ENCODE assay signal across 22 cellular contexts in genomic region chr12:52206309-52207040, GRCh38. TPM values are rescaled to one million over a fixed set of nuclear protein-coding genes. Genes with fewer than 3 reads are reported as not detected.
DNase-seq lines count a peak whose midpoint lies in the region; ATAC-seq and TF ChIP-seq lines count a peak whose summit lies in the region.
"Had no signal": no experiment of that assay in that cellular context is flagged by ENCODE, and none has a peak within 500 bp of the region (broad histone marks: within the 10 kb centered on the region; RNA-seq: fewer than 3 reads in every experiment).

No MANE protein-coding gene starts in this region.

- no peaks in the 10 kb centered on the region for H3K36me3 ChIP-seq in body of pancreas (replicated peaks in 1 of 2; ENCODE audit: insufficient read depth in 1 of 2, low read depth in 2 of 2)
- H3K36me3 ChIP-seq in upper lobe of right lung = no peaks in the 10 kb centered on the region
- H3K36me3 ChIP-seq: ascending aorta had no signal

- H3K27me3 Mint-ChIP-seq in nephron (ENCODE audit: low read depth) = peaks cover 42% of the 10 kb centered on the region

- H3K4me1 Mint-ChIP-seq in nephron = peaks cover 57% of the 10 kb centered on the region
- H3K4me1 Mint-ChIP-seq: T-cell had no signal

- H3K27ac ChIP-seq in right cardiac atrium (ENCODE audit: low read length) (no peak overlapping the region), body of pancreas (peak overlapping the region; percentile 9 to 98 (median 92)), upper lobe of right lung (no peak overlapping the region)
- H3K27ac ChIP-seq: ascending aorta had no signal

- TF ChIP-seq POLR2A in body of pancreas (IDR thresholded peaks at IDR 0.05) = no peak
- no peak for TF ChIP-seq POLR2A in erythroblast (IDR thresholded peaks at IDR 0.05; ENCODE audit: low read length)

- H3K4me1 ChIP-seq in right cardiac atrium (ENCODE audit: control insufficient read depth, insufficient read depth, low read length) (no peaks in the 10 kb centered on the region), body of pancreas (peaks cover 51% of the 10 kb centered on the region), upper lobe of right lung (peaks cover 13% of the 10 kb centered on the region)

- H3K4me3 ChIP-seq in right cardiac atrium (ENCODE audit: low read length) = no peak overlapping the region
- no peak overlapping the region for H3K4me3 ChIP-seq in body of pancreas
- no peak overlapping the region for H3K4me3 ChIP-seq in upper lobe of right lung
- H3K4me3 ChIP-seq: ascending aorta, lung had no signal

- H3K9me3 Mint-ChIP-seq in nephron = no peaks in the 10 kb centered on the region
- H3K9me3 Mint-ChIP-seq: activated naive CD4-positive, alpha-beta T cell treated with anti-CD3 and anti-CD28 coated beads for 36 hours; HFFc6; natural killer cell; T-cell had no signal

- DNase-seq in cardiac septum (ENCODE audit: low spot score) (peak; percentile 36), right cardiac atrium (no peak), body of pancreas (peak in 1 of 4 donors; percentile 17), upper lobe of right lung (peak; percentile 59), erythroblast (lab: John Stamatoyannopoulos, UW) (no peak), NOMO-1 treated with dmso at 0.1 percent for 144 hours (lab: John Stamatoyannopoulos, UW; ENCODE audit: unreplicated experiment) (no peak), retina (no peak)
- DNase-seq: activated CD4-positive, alpha-beta T cell treated with anti-CD3 and anti-CD28 coated beads for 4 hours; activated CD8-positive, alpha-beta memory T cell treated with anti-CD3 and anti-CD28 coated beads, Interleukin-2, amount 50 U/mL, for 4 hours; activated naive CD4-positive, alpha-beta T cell treated with anti-CD3 and anti-CD28 coated beads for 36 hours; CD4-positive, alpha-beta memory T cell; HFFc6; KBM-7; natural killer cell; NCI-H1930; NCI-H446 treated with DMSO at 0.1 percent for 48 hours; NK-92 treated with Interleukin-12 subunit alpha and Interleukin-12 subunit beta, amount 100 ng/mL, for 24 hours; stimulated activated CD4-positive, alpha-beta T cell treated with anti-CD3 and anti-CD28 coated beads, Interleukin-12 subunit alpha, Interleukin-12 subunit beta, amount 100 ng/mL, for 4 hours; T-cell had no signal

- peak overlapping the region in 2 of 3 experiments; percentile 43 to 60 for H3K27ac Mint-ChIP-seq in nephron
- H3K27ac Mint-ChIP-seq: activated naive CD4-positive, alpha-beta T cell treated with anti-CD3 and anti-CD28 coated beads for 36 hours; natural killer cell; T-cell had no signal

- H3K9me3 ChIP-seq in right cardiac atrium (ENCODE audit: control insufficient read depth, low read length) (no peaks in the 10 kb centered on the region), body of pancreas (no peaks in the 10 kb centered on the region), upper lobe of right lung (no peaks in the 10 kb centered on the region)
- H3K9me3 ChIP-seq: ascending aorta had no signal

- no peak for ATAC-seq in right cardiac atrium
- no peak for ATAC-seq in body of pancreas
- ATAC-seq in upper lobe of right lung = no peak
- ATAC-seq: natural killer cell, T-cell had no signal

- no peak overlapping the region for H3K4me3 Mint-ChIP-seq in nephron
- H3K4me3 Mint-ChIP-seq: activated naive CD4-positive, alpha-beta T cell treated with anti-CD3 and anti-CD28 coated beads for 36 hours; CD4-positive, alpha-beta memory T cell; HFFc6; natural killer cell; T-cell had no signal

- H3K27me3 ChIP-seq in right cardiac atrium (ENCODE audit: control insufficient read depth, insufficient read depth) = no peaks in the 10 kb centered on the region
- no peaks in the 10 kb centered on the region for H3K27me3 ChIP-seq in body of pancreas
- H3K27me3 ChIP-seq in upper lobe of right lung = peaks cover 4% of the 10 kb centered on the region
- H3K27me3 ChIP-seq: ascending aorta had no signal

- TF ChIP-seq CTCF in body of pancreas (IDR thresholded peaks at IDR 0.05) = no peak
- TF ChIP-seq CTCF in nephron (IDR thresholded peaks at IDR 0.05; ENCODE audit: unreplicated experiment in 3 of 3) = no peak
- no peak for TF ChIP-seq CTCF in upper lobe of right lung (IDR thresholded peaks at IDR 0.05)

- 90% methylated on average over 9 of the region's 9 CpGs for WGBS in right cardiac atrium
- 80 to 97% methylated on average over 6 to 9 of the region's 9 CpGs for WGBS in body of pancreas, 2 donors

- H3K36me3 Mint-ChIP-seq in nephron (ENCODE audit: low read depth) = no peaks in the 10 kb centered on the region
- H3K36me3 Mint-ChIP-seq: CD4-positive, alpha-beta memory T cell; natural killer cell; T-cell had no signal

- intact Hi-C loops in cardiac septum (cut with DNase I) = no loop called here
- intact Hi-C loops in right cardiac atrium (cut with DNase I) = no loop called here
- intact Hi-C loops in body of pancreas (cut with DNase I) = no loop called here
- intact Hi-C loops in upper lobe of right lung (cut with DNase I) = no loop called here

RNA-seq across cellular contexts. Expression of gene KRT80, which starts 14.7 kb away (rescaled TPM):
- total RNA-seq in cardiac septum (1.2 TPM), right cardiac atrium (under 1 TPM in 1 of 4 donors, not detected in 3; 0.06 TPM), body of pancreas (10 to 100 TPM; 10.2 to 11.9 TPM), upper lobe of right lung (8.6 TPM)
- polyA plus RNA-seq in right cardiac atrium = 0.05 TPM
- total RNA-seq: activated naive CD4-positive, alpha-beta T cell treated with anti-CD3 and anti-CD28 coated beads for 36 hours; ascending aorta; CD4-positive, alpha-beta memory T cell; natural killer cell had no signal
- polyA plus RNA-seq: CD4-positive, alpha-beta memory T cell had no signal

RNA-seq across cellular contexts. Expression of gene KRT7, which starts 26.6 kb away (rescaled TPM):
- total RNA-seq in cardiac septum = 1.2 TPM
- 1 to 10 TPM in 2 of 4 donors, under 1 TPM in 1, not detected in 1; 0.94 to 3.0 (median 1.1) TPM for total RNA-seq in right cardiac atrium
- 0.16 TPM for polyA plus RNA-seq in right cardiac atrium
- 100 to 1,000 TPM in 1 of 2 donors, 10 to 100 TPM in 1; 69.2 to 196 TPM for total RNA-seq in body of pancreas
- total RNA-seq in upper lobe of right lung = 664 TPM
- total RNA-seq: CD4-positive, alpha-beta memory T cell had no signal
- polyA plus RNA-seq: CD4-positive, alpha-beta memory T cell had no signal

Comparison
In these comparisons a context has a peak if more than half of its experiments do, and no peak if none do; other contexts are left out.
1. DNase-seq: peak in cardiac septum (single experiment) and upper lobe of right lung (single experiment); none in right cardiac atrium (0 of 3), erythroblast (0 of 2), NOMO-1 treated with dmso at 0.1 percent for 144 hours (single experiment) and retina (single experiment).
2. H3K27ac ChIP-seq: peak in body of pancreas (4 of 4); none in right cardiac atrium (single experiment) and upper lobe of right lung (single experiment).
3. RNA of gene KRT7, which starts 26.6 kb away (total RNA-seq): 664 TPM in upper lobe of right lung (single experiment) and 69.2 to 196 TPM in body of pancreas; 1.2 TPM in cardiac septum (single experiment) and 0.94 to 3.0 TPM in right cardiac atrium; every median in the first group is over 10 times any median in the second.